In the genomic region with DNA sequence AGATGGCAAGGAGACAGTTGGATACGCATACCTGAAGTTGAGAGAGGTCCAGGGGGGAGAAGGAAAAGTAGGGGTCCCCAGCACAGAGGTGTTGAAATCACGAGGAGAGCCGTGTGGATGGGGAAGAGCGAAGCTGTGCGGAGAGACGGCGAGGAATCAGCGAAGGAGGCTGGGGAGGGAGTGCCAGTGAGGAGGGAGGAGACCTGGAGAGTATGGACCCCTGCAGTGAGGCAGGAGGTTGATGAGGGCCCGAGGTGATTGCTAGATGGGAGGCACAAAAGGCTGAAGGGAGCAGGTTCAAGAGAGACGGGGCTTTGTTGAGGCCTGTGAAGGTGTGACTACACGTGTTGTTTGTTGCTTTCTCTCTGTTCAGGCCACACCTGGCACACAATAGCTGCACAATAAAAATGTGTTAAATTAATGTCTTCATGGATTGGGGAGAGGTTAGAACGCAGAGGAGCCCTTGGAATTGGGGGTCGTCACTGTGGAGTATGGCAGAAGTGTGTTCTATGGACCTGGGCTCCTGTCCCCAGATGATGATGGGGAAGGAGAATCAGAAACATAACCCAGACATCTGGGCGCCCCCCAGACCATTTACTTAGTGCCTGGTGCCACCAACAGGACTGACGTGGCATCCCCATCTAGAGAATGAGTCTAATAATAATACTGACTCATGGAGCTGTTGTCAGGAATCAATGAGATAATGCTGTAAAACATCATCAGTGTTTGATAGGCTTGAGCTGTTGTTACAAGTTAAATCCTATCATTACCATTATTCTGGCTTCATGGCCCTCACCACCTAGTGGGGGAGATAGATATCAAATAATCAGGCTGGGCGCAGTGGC, we compare ENCODE assay signal across 12 cellular contexts.
DNase-seq lines count a peak whose midpoint lies in the region; ATAC-seq and TF ChIP-seq lines count a peak whose summit lies in the region.
"Had no signal": no experiment of that assay in that cellular context is flagged by ENCODE, and none has a peak within 500 bp of the region (broad histone marks: within the 10 kb centered on the region; RNA-seq: fewer than 3 reads in every experiment).

No MANE protein-coding gene starts in this region.

- no peaks in the 10 kb centered on the region for H3K27me3 Mint-ChIP-seq in T-helper 17 cell
- H3K27me3 Mint-ChIP-seq: activated CD4-positive, alpha-beta memory T cell treated with anti-CD3 and anti-CD28 coated beads for 36 hours had no signal

- no peaks in the 10 kb centered on the region for H4K20me1 ChIP-seq in BLaER1

- peak; percentile 32 for DNase-seq in GM13976 (ENCODE audit: low spot score)
- DNase-seq in T-helper 17 cell, result no peak
- peak; percentile 36 for DNase-seq in iPS-NIHi11 (ENCODE audit: low spot score)
- DNase-seq in NCI-H2029 treated with DMSO at 0.1 percent for 48 hours (lab: John Stamatoyannopoulos, UW), result no peak
- no peak for DNase-seq in SHP77 (lab: John Stamatoyannopoulos, UW)
- DNase-seq in dedifferentiated amniotic fluid mesenchymal stem cell (ENCODE audit: extremely low spot score), result no peak
- DNase-seq: activated CD4-positive, alpha-beta memory T cell treated with anti-CD3 and anti-CD28 coated beads for 36 hours; anterior cingulate cortex; heart left ventricle; transverse colon had no signal

- H3K4me3 Mint-ChIP-seq in T-helper 17 cell, result no peak overlapping the region
- H3K4me3 Mint-ChIP-seq: activated CD4-positive, alpha-beta memory T cell treated with anti-CD3 and anti-CD28 coated beads for 36 hours had no signal

- in situ Hi-C loops in GM13976 (cut with MboI; ENCODE audit: low sequenced_read_pairs, unreplicated experiment), result loop anchor here (10.0 kb wide), 1 partner anchor 130 kb away; no protein-coding TSS in a partner anchor

- no peaks in the 10 kb centered on the region for H3K27me3 ChIP-seq in BLaER1
- H3K27me3 ChIP-seq: heart left ventricle, transverse colon had no signal

- H3K9me3 ChIP-seq in BLaER1, result peaks cover 10% of the 10 kb centered on the region
- H3K9me3 ChIP-seq in T-helper 17 cell (ENCODE audit: control insufficient read depth, low read length, poor library complexity, severe bottlenecking), result no peaks in the 10 kb centered on the region
- H3K9me3 ChIP-seq: transverse colon had no signal

- H3K36me3 Mint-ChIP-seq in T-helper 17 cell (ENCODE audit: low read depth), result no peaks in the 10 kb centered on the region
- H3K36me3 Mint-ChIP-seq: activated CD4-positive, alpha-beta memory T cell treated with anti-CD3 and anti-CD28 coated beads for 36 hours had no signal

- H3K4me1 Mint-ChIP-seq in T-helper 17 cell, result peaks cover 34% of the 10 kb centered on the region

- no peak for TF ChIP-seq CTCF in GM13976 (IDR thresholded peaks at IDR 0.05; ENCODE audit: borderline replicate concordance, control extremely low read depth, extremely low read depth, insufficient read depth, missing control alignments)

- no peak for ATAC-seq in T-helper 17 cell
- ATAC-seq in GM18858 (IDR thresholded peaks at IDR 0.05; ENCODE audit: unreplicated experiment), result no peak

- no peak overlapping the region for H3K9ac ChIP-seq in BLaER1

- no peak overlapping the region for H3K4me3 ChIP-seq in BLaER1
- H3K4me3 ChIP-seq: heart left ventricle, transverse colon had no signal

- H3K4me1 ChIP-seq in BLaER1, result peaks cover 60% of the 10 kb centered on the region

- H3K4me2 ChIP-seq in BLaER1, result peak overlapping the region; percentile 93

- H3K36me3 ChIP-seq in BLaER1, result no peaks in the 10 kb centered on the region
- H3K36me3 ChIP-seq: heart left ventricle, transverse colon had no signal

- H3K27ac Mint-ChIP-seq in T-helper 17 cell, result peak overlapping the region; percentile 83

- peak overlapping the region; percentile 20 for H3K27ac ChIP-seq in BLaER1
- H3K27ac ChIP-seq: heart left ventricle, transverse colon had no signal

Comparison
In these comparisons a context has a peak if more than half of its experiments do, and no peak if none do; other contexts are left out.
1. DNase-seq: peak in GM13976 (single experiment) and iPS-NIHi11 (single experiment); none in T-helper 17 cell (0 of 3), NCI-H2029 treated with DMSO at 0.1 percent for 48 hours (single experiment), SHP77 (0 of 2) and dedifferentiated amniotic fluid mesenchymal stem cell (single experiment).